ENCODE assay signal across 11 cellular contexts in genomic region chr12:92553389-92553788, GRCh38.
DNase-seq lines count a peak whose midpoint lies in the region; ATAC-seq and TF ChIP-seq lines count a peak whose summit lies in the region.
"Had no signal": no experiment of that assay in that cellular context is flagged by ENCODE, and none has a peak within 500 bp of the region (broad histone marks: within the 10 kb centered on the region; RNA-seq: fewer than 3 reads in every experiment).

No MANE protein-coding gene starts in this region.

- H3K27me3 Mint-ChIP-seq in immature natural killer cell (ENCODE audit: low read depth in 3 of 3), result peaks cover 0 to 3% (median 0%) of the 10 kb centered on the region in 3 donors
- no peaks in the 10 kb centered on the region for H3K27me3 Mint-ChIP-seq in activated T-cell treated with anti-CD3 and anti-CD28 coated beads, Interleukin-2, amount 50 U/mL, for 24 hours
- H3K27me3 Mint-ChIP-seq in activated CD4-positive, alpha-beta T cell treated with anti-CD3 and anti-CD28 coated beads for 36 hours, result no peaks in the 10 kb centered on the region
- H3K27me3 Mint-ChIP-seq: activated CD8-positive, alpha-beta memory T cell treated with anti-CD3 and anti-CD28 coated beads, Interleukin-2, amount 10 ng/mL, durations not matched to agents 7 days and 5 days had no signal

- WGBS in thyroid gland, 2 donors, result 68 to 87% methylated on average over 6 of the region's 6 CpGs

- CTCF ChIA-PET in activated CD4-positive, alpha-beta T cell treated with anti-CD3 and anti-CD28 coated beads for 36 hours (lab: Charles Lee), result interaction anchor here (0.7 kb wide), 1 partner anchor 556 kb away, joined by 3 read pairs; no protein-coding TSS in a partner anchor

- H3K4me1 ChIP-seq in thyroid gland, result peaks cover 0 to 16% of the 10 kb centered on the region in 2 donors

- TF ChIP-seq POLR2A in thyroid gland (IDR thresholded peaks at IDR 0.05), result no peak

- ATAC-seq in HG02588 (IDR thresholded peaks at IDR 0.05; ENCODE audit: unreplicated experiment) (peak; percentile 27), HG03039 (IDR thresholded peaks at IDR 0.05; ENCODE audit: unreplicated experiment) (no peak)
- no peak for ATAC-seq in activated CD4-positive, alpha-beta T cell treated with anti-CD3 and anti-CD28 coated beads for 36 hours
- ATAC-seq: activated CD8-positive, alpha-beta memory T cell treated with anti-CD3 and anti-CD28 coated beads, Interleukin-2, amount 10 ng/mL, durations not matched to agents 7 days and 5 days had no signal

- H3K36me3 Mint-ChIP-seq in immature natural killer cell, result peaks cover 5 to 13% (median 8%) of the 10 kb centered on the region in 3 donors
- peaks cover 14% of the 10 kb centered on the region for H3K36me3 Mint-ChIP-seq in activated T-cell treated with anti-CD3 and anti-CD28 coated beads, Interleukin-2, amount 50 U/mL, for 24 hours (ENCODE audit: low read depth)
- peaks cover 12% of the 10 kb centered on the region for H3K36me3 Mint-ChIP-seq in activated CD4-positive, alpha-beta T cell treated with anti-CD3 and anti-CD28 coated beads for 36 hours (ENCODE audit: low read depth)

- no peaks in the 10 kb centered on the region for H3K9me3 ChIP-seq in thyroid gland

- no peak for TF ChIP-seq CTCF in thyroid gland (IDR thresholded peaks at IDR 0.05)

- intact Hi-C loops in thyroid gland (cut with DNase I), result loop anchor here (5.0 kb wide), 1 partner anchor 131 kb away; no protein-coding TSS in a partner anchor
- intact Hi-C loops in activated CD4-positive, alpha-beta T cell treated with anti-CD3 and anti-CD28 coated beads for 36 hours (cut with DNase I, micrococcal nuclease), result loop anchor here in 1 of 2 experiments (5.0 kb wide), 2 partner anchors 151 to 346 kb away; no protein-coding TSS in a partner anchor

- H3K27ac Mint-ChIP-seq in immature natural killer cell, result no peak overlapping the region
- no peak overlapping the region for H3K27ac Mint-ChIP-seq in activated T-cell treated with anti-CD3 and anti-CD28 coated beads, Interleukin-2, amount 50 U/mL, for 24 hours
- H3K27ac Mint-ChIP-seq in activated CD4-positive, alpha-beta T cell treated with anti-CD3 and anti-CD28 coated beads for 36 hours, result no peak overlapping the region
- H3K27ac Mint-ChIP-seq: activated CD8-positive, alpha-beta memory T cell treated with anti-CD3 and anti-CD28 coated beads, Interleukin-2, amount 10 ng/mL, durations not matched to agents 7 days and 5 days; endodermal cell; nephron progenitor cell had no signal

- POLR2A ChIA-PET in activated CD4-positive, alpha-beta T cell treated with anti-CD3 and anti-CD28 coated beads for 36 hours (lab: Charles Lee), result interaction anchor here (0.6 kb wide), 1 partner anchor 26 kb away, joined by 5 read pairs; no protein-coding TSS in a partner anchor

- peak overlapping the region in 2 of 3 donors; percentile 3 to 44 for H3K27ac ChIP-seq in thyroid gland

- DNase-seq in UCSD-AML1 (lab: John Stamatoyannopoulos, UW; ENCODE audit: unreplicated experiment) (peak; percentile 34), immature natural killer cell (peak; percentile 31 to 50 (median 45)), thyroid gland (peak in 1 of 2 donors; percentile 30), midbrain (lab: John Stamatoyannopoulos, UW) (no peak)
- DNase-seq in activated T-cell treated with anti-CD3 and anti-CD28 coated beads, Interleukin-2, amount 50 U/mL, for 24 hours, result no peak
- no peak for DNase-seq in activated CD4-positive, alpha-beta T cell treated with anti-CD3 and anti-CD28 coated beads for 36 hours
- DNase-seq: activated CD8-positive, alpha-beta memory T cell treated with anti-CD3 and anti-CD28 coated beads, Interleukin-2, amount 10 ng/mL, durations not matched to agents 7 days and 5 days; endodermal cell; nephron progenitor cell had no signal

- H3K27me3 ChIP-seq in thyroid gland, result no peaks in the 10 kb centered on the region

- H3K4me3 ChIP-seq in thyroid gland (replicated peaks in 1 of 3), result no peak overlapping the region

- H3K36me3 ChIP-seq in thyroid gland, result no peaks in the 10 kb centered on the region

- no peak overlapping the region for H3K4me3 Mint-ChIP-seq in immature natural killer cell
- H3K4me3 Mint-ChIP-seq in activated T-cell treated with anti-CD3 and anti-CD28 coated beads, Interleukin-2, amount 50 U/mL, for 24 hours, result no peak overlapping the region
- no peak overlapping the region for H3K4me3 Mint-ChIP-seq in activated CD4-positive, alpha-beta T cell treated with anti-CD3 and anti-CD28 coated beads for 36 hours
- H3K4me3 Mint-ChIP-seq: activated CD8-positive, alpha-beta memory T cell treated with anti-CD3 and anti-CD28 coated beads, Interleukin-2, amount 10 ng/mL, durations not matched to agents 7 days and 5 days; endodermal cell; nephron progenitor cell had no signal

- H3K4me1 Mint-ChIP-seq in immature natural killer cell, result peaks cover 0 to 3% of the 10 kb centered on the region in 2 donors
- H3K4me1 Mint-ChIP-seq in activated T-cell treated with anti-CD3 and anti-CD28 coated beads, Interleukin-2, amount 50 U/mL, for 24 hours (ENCODE audit: low read depth), result peaks cover 49% of the 10 kb centered on the region
- peaks cover 28% of the 10 kb centered on the region for H3K4me1 Mint-ChIP-seq in activated CD4-positive, alpha-beta T cell treated with anti-CD3 and anti-CD28 coated beads for 36 hours
- H3K4me1 Mint-ChIP-seq: nephron progenitor cell had no signal

- peaks cover 0 to under 1% (median 0%) of the 10 kb centered on the region in 6 donors for H3K9me3 Mint-ChIP-seq in immature natural killer cell
- peaks cover 13% of the 10 kb centered on the region for H3K9me3 Mint-ChIP-seq in activated T-cell treated with anti-CD3 and anti-CD28 coated beads, Interleukin-2, amount 50 U/mL, for 24 hours
- peaks cover 13% of the 10 kb centered on the region for H3K9me3 Mint-ChIP-seq in activated CD4-positive, alpha-beta T cell treated with anti-CD3 and anti-CD28 coated beads for 36 hours (ENCODE audit: low read depth)
- H3K9me3 Mint-ChIP-seq: endodermal cell had no signal

Comparison
In these comparisons a context has a peak if more than half of its experiments do, and no peak if none do; other contexts are left out.
1. DNase-seq: peak in UCSD-AML1 (single experiment) and immature natural killer cell (3 of 3); none in activated T-cell treated with anti-CD3 and anti-CD28 coated beads, Interleukin-2, amount 50 U/mL, for 24 hours (single experiment), activated CD4-positive, alpha-beta T cell treated with anti-CD3 and anti-CD28 coated beads for 36 hours (single experiment) and midbrain (single experiment).